ENCODE assay signal across 8 cellular contexts in the genomic region with DNA sequence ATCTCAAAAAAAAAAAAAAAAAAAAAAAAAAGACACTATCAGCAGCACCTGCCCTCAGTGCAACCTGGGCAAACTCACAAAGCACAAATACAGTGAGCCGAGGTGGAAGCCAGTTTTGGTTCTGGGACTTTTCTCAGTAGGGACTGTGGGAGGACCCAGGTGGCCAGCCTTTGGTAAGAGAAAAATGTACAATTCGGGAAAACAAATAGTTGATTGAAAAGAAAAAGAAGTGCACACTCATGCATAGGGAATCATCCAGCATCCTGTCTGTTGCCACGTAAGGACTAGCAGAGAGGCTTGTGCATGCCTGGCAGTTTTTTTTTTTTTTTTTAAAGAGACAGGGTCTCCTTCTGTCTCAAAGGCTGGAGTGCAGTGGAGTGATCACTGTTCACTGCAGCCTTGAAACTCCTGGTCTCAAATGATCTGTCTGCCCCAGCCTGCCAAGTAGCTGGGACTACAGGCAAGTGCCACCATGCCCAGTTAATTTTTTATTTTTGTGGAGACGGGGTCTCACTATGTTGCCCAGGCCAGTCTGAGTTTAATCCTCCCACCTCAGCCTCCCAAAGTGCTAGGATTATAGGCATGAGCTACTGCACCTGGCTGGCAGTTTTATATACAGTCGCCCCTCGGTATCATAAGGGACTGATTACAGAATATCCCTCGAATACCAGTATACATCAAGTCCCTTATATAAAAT. TPM values are rescaled to one million over a fixed set of nuclear protein-coding genes. Genes with fewer than 3 reads are reported as not detected.
DNase-seq lines count a peak whose midpoint lies in the region; ATAC-seq and TF ChIP-seq lines count a peak whose summit lies in the region.
"Had no signal": no experiment of that assay in that cellular context is flagged by ENCODE, and none has a peak within 500 bp of the region (broad histone marks: within the 10 kb centered on the region; RNA-seq: fewer than 3 reads in every experiment).

No MANE protein-coding gene starts in this region.

- peak overlapping the region; percentile 89 for H3K27ac ChIP-seq in GM23248
- H3K27ac ChIP-seq in endodermal cell (ENCODE audit: low read depth, low read length) = no peak overlapping the region
- peak overlapping the region; percentile 76 for H3K27ac ChIP-seq in psoas muscle

- DNase-seq in GM23248 (peak; percentile 91), NCI-H226 (peak; percentile 26), endodermal cell (no peak), psoas muscle (no peak)
- DNase-seq: NCI-H187 treated with DMSO at 0.1 percent for 48 hours had no signal

- intact Hi-C loops in psoas muscle (cut with DNase I) = loop anchor here in 1 of 2 donors (5.0 kb wide), 1 partner anchor 34 kb away; no protein-coding TSS in a partner anchor

- H3K36me3 Mint-ChIP-seq in endodermal cell (ENCODE audit: low read depth) = peaks cover 12% of the 10 kb centered on the region

- no peak overlapping the region for H2AFZ ChIP-seq in GM23248

- peak overlapping the region; percentile 66 for H3K27ac Mint-ChIP-seq in endodermal cell

- H3K9me3 ChIP-seq in GM23248 (ENCODE audit: low read depth) (no peaks in the 10 kb centered on the region), endodermal cell (ENCODE audit: control insufficient read depth, low read length) (no peaks in the 10 kb centered on the region), psoas muscle (no peaks in the 10 kb centered on the region)

- H3K27me3 Mint-ChIP-seq in endodermal cell (ENCODE audit: insufficient read depth) = no peaks in the 10 kb centered on the region

- peak overlapping the region; percentile 51 for H3K4me2 ChIP-seq in GM23248 (ENCODE audit: unreplicated experiment)

- H3K9me3 Mint-ChIP-seq in endodermal cell = no peaks in the 10 kb centered on the region

- in situ Hi-C loops in GM23248 (cut with MboI) = no loop called here

- H3K4me1 ChIP-seq in GM23248 (ENCODE audit: insufficient read depth) (peaks cover 40% of the 10 kb centered on the region), endodermal cell (ENCODE audit: control insufficient read depth, insufficient read depth, low read length) (peaks cover 3% of the 10 kb centered on the region), psoas muscle (peaks cover 75% of the 10 kb centered on the region)

- H3K9ac ChIP-seq in GM23248 (peak overlapping the region; percentile 68), endodermal cell (ENCODE audit: extremely low read depth, low read length, poor library complexity, severe bottlenecking) (no peak overlapping the region)

- TF ChIP-seq CTCF in endodermal cell (conservative IDR thresholded peaks at IDR 0.05) (no peak), psoas muscle (IDR thresholded peaks at IDR 0.05) (no peak)

- H3K27me3 ChIP-seq in GM23248 (replicated peaks; ENCODE audit: insufficient read depth) (no peaks in the 10 kb centered on the region), endodermal cell (ENCODE audit: control insufficient read depth, insufficient read depth, low read length, poor library complexity, severe bottlenecking) (no peaks in the 10 kb centered on the region), psoas muscle (ENCODE audit: insufficient read depth in 3 of 3, low read length in 2 of 3) (no peaks in the 10 kb centered on the region)

- WGBS in GM23248 (ENCODE audit: low coverage in 1 of 2, low lambda C conversion rate in 2 of 2, missing lambda C conversion rate in 2 of 2), 2 experiments = 51 to 54% methylated on average over 7 of the region's 7 CpGs
- WGBS in endodermal cell (ENCODE audit: insufficient coverage in 1 of 2, insufficient read length in 1 of 2), 2 experiments = 70 to 93% methylated on average over 3 to 7 of the region's 7 CpGs
- WGBS in psoas muscle, 3 donors = 44 to 61% (median 46%) methylated on average over 7 of the region's 7 CpGs

- H3K4me3 ChIP-seq in GM23248 (peak overlapping the region; percentile 46; the same call in 1 of the 2 replicates), endodermal cell (ENCODE audit: low read length) (no peak overlapping the region), psoas muscle (no peak overlapping the region)

- no peak overlapping the region for H3K4me3 Mint-ChIP-seq in endodermal cell

- H3F3A ChIP-seq in GM23248 (ENCODE audit: insufficient read depth) = peaks cover 16% of the 10 kb centered on the region

- H3K36me3 ChIP-seq in GM23248 (ENCODE audit: low read depth) (no peaks in the 10 kb centered on the region), endodermal cell (ENCODE audit: control insufficient read depth, insufficient read depth, low read length) (no peaks in the 10 kb centered on the region), psoas muscle (ENCODE audit: insufficient read depth in 1 of 2, low read depth in 1 of 2) (no peaks in the 10 kb centered on the region)

- no peaks in the 10 kb centered on the region for H4K20me1 ChIP-seq in GM23248 (ENCODE audit: insufficient read depth)

- ATAC-seq in psoas muscle (peak; percentile 45 to 58 (median 48)), GM18511 (IDR thresholded peaks at IDR 0.05; ENCODE audit: unreplicated experiment) (no peak), GM18907 (IDR thresholded peaks at IDR 0.05; ENCODE audit: unreplicated experiment) (no peak), HG02763 (IDR thresholded peaks at IDR 0.05; ENCODE audit: unreplicated experiment) (no peak)

- H3K4me1 Mint-ChIP-seq in endodermal cell = peaks cover 12% of the 10 kb centered on the region

- peaks cover 57% of the 10 kb centered on the region for H3K79me2 ChIP-seq in GM23248 (ENCODE audit: insufficient read depth)

- H3K9me2 ChIP-seq in GM23248 (ENCODE audit: insufficient read depth) = no peaks in the 10 kb centered on the region

RNA-seq across cellular contexts. Expression of a gene that starts 36.7 kb away (rescaled TPM):
- total RNA-seq in GM23248 (2014; rRNA removed; shearing (Covaris generic)) = 38.7 and 58.3 TPM in 2 replicates
- polyA plus RNA-seq in GM23248 (2016; fragmentation: Nextera tagmentation; extraction: Ambion mirVana) (34.1 and 35.1 TPM in 2 replicates), psoas muscle (10 to 100 TPM; 30.5 to 76.4 (median 46.9) TPM)
- total RNA-seq in endodermal cell (10 to 100 TPM; 38.9 to 53.2 TPM), psoas muscle (10 to 100 TPM; 22.1 to 41.3 (median 28.5) TPM)
- 22.0 TPM for polyA plus RNA-seq in endodermal cell (2013, experiment 1 of 2)
- 19.7 TPM for polyA plus RNA-seq in endodermal cell (2013, experiment 2 of 2)

RNA-seq across cellular contexts. Expression of a gene that starts 40.9 kb away (rescaled TPM):
- total RNA-seq in GM23248 (2014; rRNA removed; shearing (Covaris generic)) = 30.1 and 41.9 TPM in 2 replicates
- polyA plus RNA-seq in GM23248 (2016; fragmentation: Nextera tagmentation; extraction: Ambion mirVana) = 22.5 and 23.1 TPM in 2 replicates
- total RNA-seq in endodermal cell = 10 to 100 TPM; 28.4 to 28.9 TPM
- 21.4 TPM for polyA plus RNA-seq in endodermal cell (2013, experiment 1 of 2)
- polyA plus RNA-seq in endodermal cell (2013, experiment 2 of 2) = 23.5 TPM
- 10 to 100 TPM; 29.1 to 48.6 (median 33.5) TPM for total RNA-seq in psoas muscle
- 10 to 100 TPM; 28.8 to 56.1 (median 37.8) TPM for polyA plus RNA-seq in psoas muscle

Comparison
In these comparisons a context has a peak if more than half of its experiments do, and no peak if none do; other contexts are left out.
1. DNase-seq: peak in GM23248 (single experiment) and NCI-H226 (single experiment); none in endodermal cell (single experiment) and psoas muscle (0 of 2).
2. ATAC-seq: peak in psoas muscle (4 of 4); none in GM18511 (single experiment), GM18907 (single experiment) and HG02763 (single experiment).